In the genomic region with DNA sequence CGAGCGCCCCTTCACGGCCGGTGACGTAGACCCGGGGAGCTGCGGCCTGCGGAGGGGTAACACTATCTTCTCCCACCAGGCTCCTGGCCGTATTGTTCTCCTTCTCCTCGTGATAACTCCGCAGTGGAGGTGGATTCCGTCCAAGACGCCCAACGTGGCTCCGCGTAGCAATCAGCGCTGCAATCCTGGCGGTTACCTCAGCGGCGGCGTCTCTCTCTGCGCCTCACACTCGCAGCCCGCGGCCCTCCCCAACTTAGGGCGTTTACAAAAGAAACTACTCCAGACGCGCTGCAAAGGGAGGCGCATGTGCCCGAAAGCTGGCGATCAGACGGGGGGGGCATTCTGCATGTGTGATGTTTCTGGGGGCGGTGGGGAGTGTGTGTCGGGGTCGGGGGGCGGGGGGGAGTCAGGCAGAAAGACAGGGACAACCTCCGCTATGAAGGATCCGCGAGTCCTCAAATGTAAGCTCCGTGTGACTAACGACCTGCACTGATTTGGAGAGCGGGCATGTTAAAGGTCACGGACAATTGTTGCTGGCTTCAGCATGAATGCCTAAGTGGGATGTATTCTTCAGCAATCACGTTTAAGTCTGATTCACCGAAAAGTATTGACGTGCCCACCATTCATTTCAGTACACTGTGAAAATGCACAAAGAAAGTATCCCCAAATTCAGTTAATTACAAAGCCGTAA, we compare ENCODE assay signal across 8 cellular contexts. TPM values are rescaled to one million over a fixed set of nuclear protein-coding genes. Genes with fewer than 3 reads are reported as not detected.
A peak's percentile ranks its signal among the peaks of the same experiment; 100 is the strongest.
DNase-seq lines count a peak whose midpoint lies in the region; ATAC-seq and TF ChIP-seq lines count a peak whose summit lies in the region.

No MANE protein-coding gene starts in this region.

- H3K9me3 Mint-ChIP-seq in T-helper 1 cell treated with Interleukin-12 subunit alpha and Interleukin-12 subunit beta and Interleukin-4 antibody, amounts not matched to agents 30 μg/mL and 1 μg/mL, for 36 hours, result no peaks in the 10 kb centered on the region

- TF ChIP-seq CTCF in coronary artery (IDR thresholded peaks at IDR 0.05) (no peak), lung (IDR thresholded peaks at IDR 0.05; ENCODE audit: control extremely low read depth, extremely low read depth) (no peak), stomach (IDR thresholded peaks at IDR 0.05) (no peak)

- ATAC-seq in lung (ENCODE audit: insufficient read depth, low FRiP score), result no peak
- no peak for ATAC-seq in HG02973 (IDR thresholded peaks at IDR 0.05; ENCODE audit: unreplicated experiment)

- peaks cover 21% of the 10 kb centered on the region for H3K4me1 Mint-ChIP-seq in T-helper 1 cell treated with Interleukin-12 subunit alpha and Interleukin-12 subunit beta and Interleukin-4 antibody, amounts not matched to agents 30 μg/mL and 1 μg/mL, for 36 hours (ENCODE audit: low read depth)

- no peak for TF ChIP-seq EP300 in stomach (IDR thresholded peaks at IDR 0.05)

- DNase-seq in AG08395 (ENCODE audit: low spot score), result peak; percentile 41
- no peak for DNase-seq in coronary artery (ENCODE audit: low spot score)
- peak; percentile 63 for DNase-seq in lung (ENCODE audit: low spot score)
- peak; percentile 63 for DNase-seq in stomach
- no peak for DNase-seq in DMS79 treated with DMSO at 0.1 percent for 48 hours (lab: John Stamatoyannopoulos, UW)

- peaks cover 76% of the 10 kb centered on the region for H3K27me3 Mint-ChIP-seq in T-helper 1 cell treated with Interleukin-12 subunit alpha and Interleukin-12 subunit beta and Interleukin-4 antibody, amounts not matched to agents 30 μg/mL and 1 μg/mL, for 36 hours (ENCODE audit: low read depth)

- no peak for TF ChIP-seq POLR2A in stomach (IDR thresholded peaks at IDR 0.05)

- peak overlapping the region; percentile 69 for H3K4me3 ChIP-seq in HUES6 (ENCODE audit: low read depth, low read length)
- peak overlapping the region; percentile 71 for H3K4me3 ChIP-seq in coronary artery
- no peak overlapping the region for H3K4me3 ChIP-seq in lung
- peak overlapping the region; percentile 72 to 83 (median 80) for H3K4me3 ChIP-seq in stomach

- peak overlapping the region; percentile 65 for H3K27ac Mint-ChIP-seq in T-helper 1 cell treated with Interleukin-12 subunit alpha and Interleukin-12 subunit beta and Interleukin-4 antibody, amounts not matched to agents 30 μg/mL and 1 μg/mL, for 36 hours

- peak overlapping the region; percentile 73 for H3K9ac ChIP-seq in HUES6 (ENCODE audit: low read length)

- H3K4me1 ChIP-seq in HUES6 (ENCODE audit: control insufficient read depth, insufficient read depth, low read length), result peaks cover 10% of the 10 kb centered on the region; the same call in 1 of the 2 replicates
- peaks cover 0 to 1% of the 10 kb centered on the region in 2 donors for H3K4me1 ChIP-seq in lung (ENCODE audit: control insufficient read depth in 2 of 2, insufficient read depth in 2 of 2, low read length in 2 of 2)
- H3K4me1 ChIP-seq in stomach, result peaks cover 0 to 35% (median 30%) of the 10 kb centered on the region in 4 donors

- H3K4me3 Mint-ChIP-seq in T-helper 1 cell treated with Interleukin-12 subunit alpha and Interleukin-12 subunit beta and Interleukin-4 antibody, amounts not matched to agents 30 μg/mL and 1 μg/mL, for 36 hours, result peak overlapping the region; percentile 83

- H3K27ac ChIP-seq in HUES6 (ENCODE audit: low read depth, low read length) (peak overlapping the region; percentile 18; the same call in 1 of the 2 replicates), coronary artery (peak overlapping the region; percentile 61 to 86), lung (ENCODE audit: low read depth in 1 of 2, low read length in 1 of 2) (peak overlapping the region in 1 of 2 donors; percentile 78), stomach (peak overlapping the region; percentile 47 to 90 (median 86))

- H3K9me3 ChIP-seq in HUES6 (ENCODE audit: control insufficient read depth, insufficient read depth, low read depth, low read length) (no peaks in the 10 kb centered on the region), lung (ENCODE audit: control insufficient read depth in 2 of 2, insufficient read depth in 1 of 2, low read length in 1 of 2) (no peaks in the 10 kb centered on the region), stomach (no peaks in the 10 kb centered on the region)

- 21 to 22% methylated on average over 47 of the region's 47 CpGs for WGBS in lung, 2 donors
- 14 to 30% (median 18%) methylated on average over 29 to 47 of the region's 47 CpGs for WGBS in stomach, 5 donors

- H3K36me3 Mint-ChIP-seq in T-helper 1 cell treated with Interleukin-12 subunit alpha and Interleukin-12 subunit beta and Interleukin-4 antibody, amounts not matched to agents 30 μg/mL and 1 μg/mL, for 36 hours (ENCODE audit: low read depth), result no peaks in the 10 kb centered on the region

- H3K36me3 ChIP-seq in HUES6 (ENCODE audit: control insufficient read depth, insufficient read depth, low read length), result no peaks in the 10 kb centered on the region
- no peaks in the 10 kb centered on the region for H3K36me3 ChIP-seq in lung (ENCODE audit: control insufficient read depth in 2 of 2, insufficient read depth in 2 of 2, low read length in 2 of 2)
- H3K36me3 ChIP-seq in stomach, result no peaks in the 10 kb centered on the region

- H3K27me3 ChIP-seq in HUES6 (ENCODE audit: control insufficient read depth, insufficient read depth, low read length) (peaks cover 17% of the 10 kb centered on the region), lung (ENCODE audit: control insufficient read depth, insufficient read depth) (no peaks in the 10 kb centered on the region), stomach (peaks cover 0 to 7% (median 0%) of the 10 kb centered on the region in 3 donors)

- intact Hi-C loops in stomach (cut with DNase I; ENCODE audit: low total_unique reads), result no loop called here

RNA-seq across cellular contexts. Expression of a gene that starts 1.3 kb away (rescaled TPM):
- 10 to 100 TPM; 44.3 to 45.4 TPM for total RNA-seq in lung
- 1 to 10 TPM; 7.7 to 8.4 TPM for polyA plus RNA-seq in lung
- total RNA-seq in stomach, result 10 to 100 TPM; 12.8 to 25.9 (median 17.0) TPM
- polyA plus RNA-seq in stomach, result 1 to 10 TPM; 2.3 to 6.9 (median 3.2) TPM

Comparison
In these comparisons a context has a peak if more than half of its experiments do, and no peak if none do; other contexts are left out.
1. DNase-seq: peak in AG08395 (single experiment), lung (single experiment) and stomach (single experiment); none in coronary artery (single experiment) and DMS79 treated with DMSO at 0.1 percent for 48 hours (single experiment).